ENCODE assay signal across 8 cellular contexts in genomic region chr12:46368684-46369083, GRCh38. TPM values are rescaled to one million over a fixed set of nuclear protein-coding genes. Genes with fewer than 3 reads are reported as not detected.
DNase-seq lines count a peak whose midpoint lies in the region; ATAC-seq, FAIRE-seq and TF ChIP-seq lines count a peak whose summit lies in the region.

No MANE protein-coding gene starts in this region.

- TF ChIP-seq CTCF in HFFc6 (IDR thresholded peaks at IDR 0.05): no peak

- peak overlapping the region; percentile 99 for H3K27ac Mint-ChIP-seq in HFFc6
- H3K27ac Mint-ChIP-seq in activated naive CD8-positive, alpha-beta T cell treated with anti-CD3 and anti-CD28 coated beads for 36 hours: peak overlapping the region; percentile 82
- H3K27ac Mint-ChIP-seq in stimulated activated effector memory CD8-positive, alpha-beta T cell treated with anti-CD3 and anti-CD28 coated beads, Interleukin-12 subunit alpha, Interleukin-12 subunit beta, amount 100 ng/mL, for 72 hours: peak overlapping the region; percentile 77

- peaks cover 85% of the 10 kb centered on the region for H3K36me3 Mint-ChIP-seq in HFFc6 (ENCODE audit: low read depth)
- H3K36me3 Mint-ChIP-seq in activated naive CD8-positive, alpha-beta T cell treated with anti-CD3 and anti-CD28 coated beads for 36 hours: peaks cover 76% of the 10 kb centered on the region
- peaks cover 98% of the 10 kb centered on the region for H3K36me3 Mint-ChIP-seq in stimulated activated effector memory CD8-positive, alpha-beta T cell treated with anti-CD3 and anti-CD28 coated beads, Interleukin-12 subunit alpha, Interleukin-12 subunit beta, amount 100 ng/mL, for 72 hours

- no peaks in the 10 kb centered on the region for H3K9me3 ChIP-seq in iPS-15b (ENCODE audit: control insufficient read depth, insufficient read depth, low read length)

- H3K9me3 Mint-ChIP-seq in HFFc6: peaks cover 36% of the 10 kb centered on the region
- peaks cover 3% of the 10 kb centered on the region for H3K9me3 Mint-ChIP-seq in activated naive CD8-positive, alpha-beta T cell treated with anti-CD3 and anti-CD28 coated beads for 36 hours
- H3K9me3 Mint-ChIP-seq in stimulated activated effector memory CD8-positive, alpha-beta T cell treated with anti-CD3 and anti-CD28 coated beads, Interleukin-12 subunit alpha, Interleukin-12 subunit beta, amount 100 ng/mL, for 72 hours: no peaks in the 10 kb centered on the region

- peak overlapping the region; percentile 18 for H3K4me3 ChIP-seq in iPS-15b (ENCODE audit: low read depth, low read length)

- no peak overlapping the region for H3K9ac ChIP-seq in iPS-15b (ENCODE audit: low read depth, low read length)

- FAIRE-seq in urothelium cell line (lab: Jason Lieb, UNC): no peak

- H3K4me3 Mint-ChIP-seq in HFFc6: peak overlapping the region; percentile 99
- peak overlapping the region; percentile 95 for H3K4me3 Mint-ChIP-seq in activated naive CD8-positive, alpha-beta T cell treated with anti-CD3 and anti-CD28 coated beads for 36 hours
- H3K4me3 Mint-ChIP-seq in stimulated activated effector memory CD8-positive, alpha-beta T cell treated with anti-CD3 and anti-CD28 coated beads, Interleukin-12 subunit alpha, Interleukin-12 subunit beta, amount 100 ng/mL, for 72 hours: peak overlapping the region; percentile 93

- no peak for ATAC-seq in stimulated activated effector memory CD8-positive, alpha-beta T cell treated with anti-CD3 and anti-CD28 coated beads, Interleukin-12 subunit alpha, Interleukin-12 subunit beta, amount 100 ng/mL, for 72 hours
- no peak for ATAC-seq in left lobe of liver
- no peak for ATAC-seq in GM18861 (IDR thresholded peaks at IDR 0.05; ENCODE audit: unreplicated experiment)

- no peak for DNase-seq in HFFc6
- no peak for DNase-seq in activated naive CD8-positive, alpha-beta T cell treated with anti-CD3 and anti-CD28 coated beads for 36 hours
- no peak for DNase-seq in stimulated activated effector memory CD8-positive, alpha-beta T cell treated with anti-CD3 and anti-CD28 coated beads, Interleukin-12 subunit alpha, Interleukin-12 subunit beta, amount 100 ng/mL, for 72 hours (ENCODE audit: low spot score in 2 of 2)
- DNase-seq in urothelium cell line (ENCODE audit: low spot score): no peak
- no peak for DNase-seq in left lobe of liver (ENCODE audit: low spot score)
- DNase-seq in DMS53 (lab: John Stamatoyannopoulos, UW): no peak

- peaks cover 43% of the 10 kb centered on the region for H3K36me3 ChIP-seq in iPS-15b (ENCODE audit: control insufficient read depth, insufficient read depth, low read length)

- H3K27me3 ChIP-seq in iPS-15b (ENCODE audit: control insufficient read depth, insufficient read depth, low read length): peaks cover 2% of the 10 kb centered on the region

- peaks cover 55% of the 10 kb centered on the region for H3K4me1 Mint-ChIP-seq in HFFc6 (ENCODE audit: low read depth)
- H3K4me1 Mint-ChIP-seq in activated naive CD8-positive, alpha-beta T cell treated with anti-CD3 and anti-CD28 coated beads for 36 hours: peaks cover 60% of the 10 kb centered on the region
- peaks cover 51% of the 10 kb centered on the region for H3K4me1 Mint-ChIP-seq in stimulated activated effector memory CD8-positive, alpha-beta T cell treated with anti-CD3 and anti-CD28 coated beads, Interleukin-12 subunit alpha, Interleukin-12 subunit beta, amount 100 ng/mL, for 72 hours

- peaks cover 61% of the 10 kb centered on the region for H3K27me3 Mint-ChIP-seq in HFFc6 (ENCODE audit: insufficient read depth)
- peaks cover 11% of the 10 kb centered on the region for H3K27me3 Mint-ChIP-seq in activated naive CD8-positive, alpha-beta T cell treated with anti-CD3 and anti-CD28 coated beads for 36 hours

- H3K4me1 ChIP-seq in iPS-15b (ENCODE audit: control insufficient read depth, insufficient read depth, low read length): peaks cover 5% of the 10 kb centered on the region

RNA-seq across cellular contexts. Expression of gene SLC38A2, which starts 3.9 kb away (rescaled TPM):
- total RNA-seq in HFFc6 (2021; fragmentation: NEBNext Ultra II Directional; extraction: Animal tissue kit (Norgen Biotek cat#: 25700)): 1,000 to 10,000 TPM in 2 of 6 experiments, 100 to 1,000 TPM in 4; 787 to 1,148 (median 975) TPM
- total RNA-seq in activated naive CD8-positive, alpha-beta T cell treated with anti-CD3 and anti-CD28 coated beads for 36 hours: 100 to 1,000 TPM; 227 to 230 TPM
- total RNA-seq in left lobe of liver: 82.2 TPM
